Comparison of ENCODE assay signal across 8 cellular contexts in genomic region chr1:45804671-45804973, GRCh38. TPM values are rescaled to one million over a fixed set of nuclear protein-coding genes. Genes with fewer than 3 reads are reported as not detected.
A peak's percentile ranks its signal among the peaks of the same experiment; 100 is the strongest.
DNase-seq lines count a peak whose midpoint lies in the region; ATAC-seq and TF ChIP-seq lines count a peak whose summit lies in the region.

No MANE protein-coding gene starts in this region.

- H3K27ac Mint-ChIP-seq in endothelial cell (ENCODE audit: unreplicated experiment) = no peak overlapping the region

- H3K27me3 ChIP-seq in OCI-LY3 (ENCODE audit: low read depth, low read length) (no peaks in the 10 kb centered on the region), osteoblast (ENCODE audit: insufficient read depth, low read length) (no peaks in the 10 kb centered on the region)

- H3K9me3 ChIP-seq in ES-I3 (ENCODE audit: control insufficient read depth, insufficient read depth, low read length) (no peaks in the 10 kb centered on the region), OCI-LY3 (ENCODE audit: insufficient read depth, low read length) (no peaks in the 10 kb centered on the region), osteoblast (ENCODE audit: low read depth, low read length) (no peaks in the 10 kb centered on the region)

- peak overlapping the region; percentile 25; the same call in 1 of the 2 replicates for H2AFZ ChIP-seq in OCI-LY3 (ENCODE audit: low read depth, low read length)
- H2AFZ ChIP-seq in osteoblast (ENCODE audit: low read length) = peak overlapping the region; percentile 88

- TF ChIP-seq CTCF in OCI-LY3 (IDR thresholded peaks at IDR 0.05; ENCODE audit: low read depth, low read length) = no peak
- TF ChIP-seq CTCF in endothelial cell (IDR thresholded peaks at IDR 0.05; ENCODE audit: unreplicated experiment) = no peak
- TF ChIP-seq CTCF in osteoblast (IDR thresholded peaks at IDR 0.05; ENCODE audit: extremely low read depth, low read depth, low read length) = no peak

- peaks cover 17% of the 10 kb centered on the region for H3K79me2 ChIP-seq in OCI-LY3 (ENCODE audit: low read length)
- H3K79me2 ChIP-seq in osteoblast (ENCODE audit: insufficient read depth, low read length) = peaks cover 58% of the 10 kb centered on the region

- peaks cover 4% of the 10 kb centered on the region for H3K27me3 Mint-ChIP-seq in endothelial cell (ENCODE audit: unreplicated experiment)

- no peak overlapping the region for H3K27ac ChIP-seq in OCI-LY3 (ENCODE audit: low read length)
- no peak overlapping the region for H3K27ac ChIP-seq in osteoblast (ENCODE audit: low read depth, low read length)

- peak overlapping the region; percentile 96 for H3K4me3 ChIP-seq in OCI-LY3 (ENCODE audit: low read length)
- peak overlapping the region; percentile 85 for H3K4me3 ChIP-seq in osteoblast (ENCODE audit: insufficient read depth, low read length)

- H3K4me3 Mint-ChIP-seq in endothelial cell (ENCODE audit: unreplicated experiment) = peak overlapping the region; percentile 98

- no peaks in the 10 kb centered on the region for H3K36me3 ChIP-seq in ES-I3 (ENCODE audit: insufficient read depth, low read length)
- H3K36me3 ChIP-seq in OCI-LY3 (replicated peaks; ENCODE audit: low read depth, low read length) = peaks cover 5% of the 10 kb centered on the region
- H3K36me3 ChIP-seq in osteoblast (ENCODE audit: insufficient read depth, low read length) = peaks cover 3% of the 10 kb centered on the region

- H3K9ac ChIP-seq in ES-I3 (ENCODE audit: low read depth, low read length) = peak overlapping the region; percentile 76
- H3K9ac ChIP-seq in OCI-LY3 (ENCODE audit: low read length) = peak overlapping the region; percentile 76

- no peaks in the 10 kb centered on the region for H3K9me3 Mint-ChIP-seq in endothelial cell (ENCODE audit: unreplicated experiment)

- H3K36me3 Mint-ChIP-seq in endothelial cell (ENCODE audit: low read depth, unreplicated experiment) = peaks cover 3% of the 10 kb centered on the region

- peaks cover 23% of the 10 kb centered on the region for H3K4me1 Mint-ChIP-seq in endothelial cell (ENCODE audit: unreplicated experiment)

- H3K4me1 ChIP-seq in ES-I3 (ENCODE audit: insufficient read depth, low read length) (peaks cover 4% of the 10 kb centered on the region), OCI-LY3 (ENCODE audit: low read length) (peaks cover 13% of the 10 kb centered on the region), osteoblast (ENCODE audit: insufficient read depth, low read length) (peaks cover 23% of the 10 kb centered on the region)

- H3K4me2 ChIP-seq in OCI-LY3 (ENCODE audit: low read length) (peak overlapping the region; percentile 97), osteoblast (ENCODE audit: insufficient read depth, low read length) (peak overlapping the region; percentile 84)

- no peak for ATAC-seq in GM18520 (IDR thresholded peaks at IDR 0.05; ENCODE audit: unreplicated experiment)

- DNase-seq in endothelial cell (ENCODE audit: low spot score) (no peak), osteoblast (ENCODE audit: insufficient read length, low spot score, missing footprints) (peak; percentile 58), NCI-H2081 (lab: John Stamatoyannopoulos, UW) (no peak), NCI-H2196 (lab: John Stamatoyannopoulos, UW; ENCODE audit: unreplicated experiment) (no peak), NCI-H510A (lab: John Stamatoyannopoulos, UW) (no peak)

- H4K20me1 ChIP-seq in OCI-LY3 (ENCODE audit: insufficient read depth, low read length) (peaks cover 3% of the 10 kb centered on the region; the same call in 1 of the 2 replicates), osteoblast (ENCODE audit: insufficient read depth, low read length) (no peaks in the 10 kb centered on the region)

RNA-seq across cellular contexts. Expression of gene MAST2, which starts 1.2 kb away (rescaled TPM):
- total RNA-seq in endothelial cell (ENCODE audit: unreplicated experiment) = 27.6 TPM
- total RNA-seq in osteoblast = 24.2 and 33.0 TPM in 2 replicates

RNA-seq across cellular contexts. Expression of gene IPP, which starts 54.2 kb away (rescaled TPM):
- total RNA-seq in endothelial cell (ENCODE audit: unreplicated experiment) (9.3 TPM), osteoblast (14.1 and 16.2 TPM in 2 replicates)
